In genomic region chr2:68135448-68136320, GRCh38 we compare ENCODE assay signal across 14 cellular contexts.
"Had no signal": no experiment of that assay in that cellular context is flagged by ENCODE, and none has a peak within 500 bp of the region (broad histone marks: within the 10 kb centered on the region; RNA-seq: fewer than 3 reads in every experiment).

No MANE protein-coding gene starts in this region.

- H3K27me3 ChIP-seq: breast epithelium, right lobe of liver had no signal

- H3K36me3 ChIP-seq: breast epithelium had no signal

- H3K4me1 ChIP-seq: breast epithelium, psoas muscle, right lobe of liver had no signal

- H3K27ac ChIP-seq: breast epithelium, psoas muscle, right lobe of liver had no signal

- H3K4me3 ChIP-seq: breast epithelium, psoas muscle, right lobe of liver had no signal

- H3K9me3 ChIP-seq: breast epithelium, psoas muscle, right lobe of liver had no signal

- DNase-seq: activated CD4-positive, alpha-beta T cell treated with anti-CD3 and anti-CD28 coated beads for 48 hours; activated CD8-positive, alpha-beta T cell treated with anti-CD3 and anti-CD28 coated beads for 36 hours; aorta; dermis blood vessel endothelial cell; effector memory CD8-positive, alpha-beta T cell; foreskin melanocyte; head of caudate nucleus; immature natural killer cell; nephron progenitor cell; psoas muscle; right lobe of liver; T1000 had no signal

- ATAC-seq: activated CD8-positive, alpha-beta T cell treated with anti-CD3 and anti-CD28 coated beads for 36 hours; effector memory CD8-positive, alpha-beta T cell; psoas muscle; right lobe of liver; WTC11 had no signal
